Comparison of ENCODE assay signal across 8 cellular contexts in the genomic region with DNA sequence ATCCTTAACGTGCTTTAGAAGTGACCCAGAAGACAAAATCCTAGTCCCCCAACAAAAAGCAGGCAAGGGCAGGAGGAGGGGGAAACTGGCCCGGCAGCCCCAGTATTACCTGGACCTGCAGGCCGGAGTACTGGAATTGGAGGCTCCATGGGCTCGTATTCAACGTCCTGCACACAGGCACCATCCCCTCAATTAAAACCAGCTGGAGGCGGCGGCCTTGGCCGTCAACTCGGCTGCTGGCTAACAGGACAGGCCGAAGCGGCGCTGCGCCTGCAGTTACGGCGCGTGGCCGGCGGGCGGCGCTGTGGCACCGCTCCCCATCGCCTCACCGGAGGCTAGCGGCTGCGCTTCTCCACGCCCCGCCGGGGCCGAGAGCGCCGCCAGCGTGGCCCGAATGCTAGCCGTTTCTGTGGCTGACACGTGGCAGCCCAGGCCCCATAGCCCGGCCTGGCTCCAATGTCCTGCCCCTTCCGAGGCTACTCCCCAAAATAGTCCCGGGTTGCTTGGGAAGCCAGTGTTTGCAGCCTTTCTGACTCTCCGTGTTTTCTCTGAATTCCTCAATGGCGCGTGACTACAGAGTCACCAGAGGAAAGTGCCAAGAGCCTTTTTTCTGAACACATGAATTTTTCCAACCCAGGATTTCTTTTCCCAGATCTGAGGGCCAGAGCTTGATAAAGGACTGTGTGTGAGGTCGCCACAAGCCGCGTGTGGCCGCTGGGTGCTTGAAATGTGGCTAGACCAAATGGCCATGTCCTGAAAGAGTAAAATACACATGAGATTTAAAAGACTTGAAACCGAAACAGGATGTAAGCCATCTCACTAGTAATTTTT.
DNase-seq lines count a peak whose midpoint lies in the region; ATAC-seq, FAIRE-seq and TF ChIP-seq lines count a peak whose summit lies in the region.

No MANE protein-coding gene starts in this region.

- no peak for FAIRE-seq in frontal cortex (lab: Jason Lieb, UNC)

- peak overlapping the region; percentile 78 for H3K4me2 ChIP-seq in GM23338

- peaks cover 5% of the 10 kb centered on the region; the same call in 2 of the 3 replicates for H3K4me1 Mint-ChIP-seq in GM23338

- peaks cover 4% of the 10 kb centered on the region; the same call in 1 of the 2 replicates for H3K9me2 ChIP-seq in GM23338 (ENCODE audit: insufficient read depth)

- H3K4me1 ChIP-seq in GM23338 (ENCODE audit: insufficient read depth): 0 out of 2 replicates have a peak, but pooled peaks cover 5% of the 10 kb centered on the region

- H3K36me3 Mint-ChIP-seq in GM23338 (ENCODE audit: low read depth): no peaks in the 10 kb centered on the region

- H3F3A ChIP-seq in GM23338 (replicated peaks; ENCODE audit: low read depth): no peaks in the 10 kb centered on the region

- DNase-seq in ELR (ENCODE audit: low read depth): peak; percentile 94
- DNase-seq in GM23338 (ENCODE audit: low spot score): peak; percentile 94
- DNase-seq in Kasumi-1 (lab: John Stamatoyannopoulos, UW): peak; percentile 82 to 83
- DNase-seq in SHP77 treated with DMSO at 0.1 percent for 48 hours (lab: John Stamatoyannopoulos, UW): peak; percentile 69
- DNase-seq in activated naive CD4-positive, alpha-beta T cell (lab: John Stamatoyannopoulos, UW): peak; percentile 50 to 69 (median 58)
- peak; percentile 86 to 92 for DNase-seq in frontal cortex (ENCODE audit: low spot score in 2 of 2)
- peak; percentile 74 for DNase-seq in non-pigmented ciliary epithelial cell (ENCODE audit: low read depth)
- peak; percentile 90 for DNase-seq in superior temporal gyrus (ENCODE audit: extremely low spot score)

- peak overlapping the region; percentile 87 for H3K27ac ChIP-seq in GM23338 (ENCODE audit: low read depth)

- ATAC-seq in GM23338: peak; percentile 99

- peak; percentile 83 to 99 for TF ChIP-seq CTCF in GM23338 (conservative IDR thresholded peaks at IDR 0.05; ENCODE audit: low read depth in 2 of 2)

- H4K20me1 ChIP-seq in GM23338 (replicated peaks; ENCODE audit: insufficient read depth): no peaks in the 10 kb centered on the region

- H3K27me3 Mint-ChIP-seq in GM23338 (ENCODE audit: insufficient read depth, low read depth, poor library complexity): peaks cover 12% of the 10 kb centered on the region

- H2AFZ ChIP-seq in GM23338: peak overlapping the region; percentile 85

- H3K27me3 ChIP-seq in GM23338 (ENCODE audit: insufficient read depth): no peaks in the 10 kb centered on the region

- H3K79me2 ChIP-seq in GM23338 (replicated peaks; ENCODE audit: insufficient read depth): no peaks in the 10 kb centered on the region

- peak overlapping the region; percentile 87 for H3K4me3 Mint-ChIP-seq in GM23338

- H3K4me3 ChIP-seq in GM23338: peak overlapping the region; percentile 74

- peaks cover 9% of the 10 kb centered on the region; the same call in 2 of the 3 replicates for H3K9me3 Mint-ChIP-seq in GM23338

- peak overlapping the region; percentile 94 for H3K27ac Mint-ChIP-seq in GM23338

- no peaks in the 10 kb centered on the region for H3K36me3 ChIP-seq in GM23338 (ENCODE audit: insufficient read depth)

TF ChIP-seq in GM23338, 12 proteins besides CTCF, POLR2A, EP300 and RAD21:
- TF ChIP-seq EZH2phosphoT487 (IDR thresholded peaks at IDR 0.05; ENCODE audit: unreplicated experiment) (no peak), POLR2AphosphoS5 (IDR thresholded peaks at IDR 0.05; ENCODE audit: low read depth) (peak; percentile 40; the same call in 1 of the 2 replicates), CREB1 (CRISPR knock-in tag; IDR thresholded peaks at IDR 0.05; ENCODE audit: low read depth) (peak; percentile 64), ZNF114 (CRISPR knock-in tag; IDR thresholded peaks at IDR 0.05) (no peak), STAT1 (IDR thresholded peaks at IDR 0.05; ENCODE audit: unreplicated experiment) (no peak)
- TF ChIP-seq, protein P1, sequence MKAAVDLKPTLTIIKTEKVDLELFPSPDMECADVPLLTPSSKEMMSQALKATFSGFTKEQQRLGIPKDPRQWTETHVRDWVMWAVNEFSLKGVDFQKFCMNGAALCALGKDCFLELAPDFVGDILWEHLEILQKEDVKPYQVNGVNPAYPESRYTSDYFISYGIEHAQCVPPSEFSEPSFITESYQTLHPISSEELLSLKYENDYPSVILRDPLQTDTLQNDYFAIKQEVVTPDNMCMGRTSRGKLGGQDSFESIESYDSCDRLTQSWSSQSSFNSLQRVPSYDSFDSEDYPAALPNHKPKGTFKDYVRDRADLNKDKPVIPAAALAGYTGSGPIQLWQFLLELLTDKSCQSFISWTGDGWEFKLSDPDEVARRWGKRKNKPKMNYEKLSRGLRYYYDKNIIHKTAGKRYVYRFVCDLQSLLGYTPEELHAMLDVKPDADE (IDR thresholded peaks at IDR 0.05): no peak

Comparison
In these comparisons a context has a peak if more than half of its experiments do, and no peak if none do; other contexts are left out.
1. Peak in every context shown above with its lines: DNase-seq, ATAC-seq, H3K4me3 ChIP-seq and H3K27ac ChIP-seq.